In genomic region chr3:36455406-36455805, GRCh38 we compare ENCODE assay signal across 27 cellular contexts.
"Had no signal": no experiment of that assay in that cellular context is flagged by ENCODE, and none has a peak within 500 bp of the region (broad histone marks: within the 10 kb centered on the region; RNA-seq: fewer than 3 reads in every experiment).

No MANE protein-coding gene starts in this region.

- FAIRE-seq: pancreas, small intestine had no signal

- H3K27me3 ChIP-seq: neutrophil, pancreas, right lobe of liver, sigmoid colon, stomach, thyroid gland, tibial nerve, upper lobe of right lung, uterus had no signal

- H3K36me3 Mint-ChIP-seq: naive thymus-derived CD8-positive, alpha-beta T cell; natural killer cell treated with Interleukin-12 subunit alpha and Interleukin-12 subunit beta and Interleukin-15 and Interleukin-18, amount 100 ng/mL, for 72 hours; stimulated activated effector memory CD8-positive, alpha-beta T cell treated with anti-CD3 and anti-CD28 coated beads, Interleukin-12 subunit alpha, Interleukin-12 subunit beta, amount 100 ng/mL, for 72 hours; stimulated activated naive B cell treated with anti-CD40 and anti-IgM and Interleukin-4, amounts not matched to agents 10 μg/mL and 1 μg/mL and 100 μg/mL, for 72 hours had no signal

- H3K4me1 Mint-ChIP-seq: stimulated activated effector memory CD8-positive, alpha-beta T cell treated with anti-CD3 and anti-CD28 coated beads, Interleukin-12 subunit alpha, Interleukin-12 subunit beta, amount 100 ng/mL, for 72 hours; stimulated activated naive B cell treated with anti-CD40 and anti-IgM and Interleukin-4, amounts not matched to agents 10 μg/mL and 1 μg/mL and 100 μg/mL, for 72 hours had no signal

- H3K36me3 ChIP-seq: neutrophil, pancreas, prostate gland, right lobe of liver, sigmoid colon, stomach, thoracic aorta, thyroid gland, tibial nerve, upper lobe of right lung had no signal

- H3K4me3 Mint-ChIP-seq: naive thymus-derived CD8-positive, alpha-beta T cell; natural killer cell treated with Interleukin-12 subunit alpha and Interleukin-12 subunit beta and Interleukin-15 and Interleukin-18, amount 100 ng/mL, for 72 hours; nephron progenitor cell; neural crest cell; stimulated activated effector memory CD8-positive, alpha-beta T cell treated with anti-CD3 and anti-CD28 coated beads, Interleukin-12 subunit alpha, Interleukin-12 subunit beta, amount 100 ng/mL, for 72 hours; stimulated activated naive B cell treated with anti-CD40 and anti-IgM and Interleukin-4, amounts not matched to agents 10 μg/mL and 1 μg/mL and 100 μg/mL, for 72 hours; stimulated activated naive CD8-positive, alpha-beta T cell treated with anti-CD3 and anti-CD28 coated beads, Interleukin-15, Interleukin-2, amounts not matched to agents 100 ng/mL and 50 ng/mL, for 24 hours; type B pancreatic cell had no signal

- H3K27me3 Mint-ChIP-seq: natural killer cell treated with Interleukin-12 subunit alpha and Interleukin-12 subunit beta and Interleukin-15 and Interleukin-18, amount 100 ng/mL, for 72 hours; stimulated activated naive B cell treated with anti-CD40 and anti-IgM and Interleukin-4, amounts not matched to agents 10 μg/mL and 1 μg/mL and 100 μg/mL, for 72 hours; type B pancreatic cell had no signal

- H3K27ac Mint-ChIP-seq: naive thymus-derived CD8-positive, alpha-beta T cell; natural killer cell treated with Interleukin-12 subunit alpha and Interleukin-12 subunit beta and Interleukin-15 and Interleukin-18, amount 100 ng/mL, for 72 hours; nephron progenitor cell; stimulated activated effector memory CD8-positive, alpha-beta T cell treated with anti-CD3 and anti-CD28 coated beads, Interleukin-12 subunit alpha, Interleukin-12 subunit beta, amount 100 ng/mL, for 72 hours; stimulated activated naive B cell treated with anti-CD40 and anti-IgM and Interleukin-4, amounts not matched to agents 10 μg/mL and 1 μg/mL and 100 μg/mL, for 72 hours; stimulated activated naive CD8-positive, alpha-beta T cell treated with anti-CD3 and anti-CD28 coated beads, Interleukin-15, Interleukin-2, amounts not matched to agents 100 ng/mL and 50 ng/mL, for 24 hours; type B pancreatic cell had no signal

- H3K4me3 ChIP-seq: pancreas, prostate gland, right lobe of liver, sigmoid colon, stomach, thoracic aorta, thyroid gland, tibial nerve, upper lobe of right lung, uterus had no signal

- DNase-seq: naive thymus-derived CD8-positive, alpha-beta T cell; nephron progenitor cell; nucleus accumbens; pancreas; right cardiac atrium; right lobe of liver; sigmoid colon; small intestine; stimulated activated CD4-positive, alpha-beta T cell treated with anti-CD3 and anti-CD28 coated beads, Interleukin-15, amount 100 ng/mL, for 24 hours; stimulated activated CD4-positive, alpha-beta T cell treated with anti-CD3 and anti-CD28 coated beads, Interleukin-2, amount 100 ng/mL, for 24 hours; stimulated activated CD4-positive, alpha-beta T cell treated with anti-CD3 and anti-CD28 coated beads, Interleukin-2, amount 100 ng/mL, for 48 hours; stimulated activated CD4-positive, alpha-beta T cell treated with anti-CD3 and anti-CD28 coated beads, Interleukin-4, amount 100 ng/mL, for 24 hours; stimulated activated naive B cell treated with anti-CD40 and anti-IgM and Interleukin-4, amounts not matched to agents 10 μg/mL and 1 μg/mL and 100 μg/mL, for 72 hours; stimulated activated naive CD4-positive, alpha-beta T cell treated with Interleukin-2 at 50 U/mL for 16 hours; stomach; thyroid gland; upper lobe of right lung; uterus had no signal

- H3K9me3 Mint-ChIP-seq: nephron progenitor cell; neural crest cell; stimulated activated naive B cell treated with anti-CD40 and anti-IgM and Interleukin-4, amounts not matched to agents 10 μg/mL and 1 μg/mL and 100 μg/mL, for 72 hours; stimulated activated naive CD8-positive, alpha-beta T cell treated with anti-CD3 and anti-CD28 coated beads, Interleukin-15, Interleukin-2, amounts not matched to agents 100 ng/mL and 50 ng/mL, for 24 hours; type B pancreatic cell had no signal
